In the genomic region with DNA sequence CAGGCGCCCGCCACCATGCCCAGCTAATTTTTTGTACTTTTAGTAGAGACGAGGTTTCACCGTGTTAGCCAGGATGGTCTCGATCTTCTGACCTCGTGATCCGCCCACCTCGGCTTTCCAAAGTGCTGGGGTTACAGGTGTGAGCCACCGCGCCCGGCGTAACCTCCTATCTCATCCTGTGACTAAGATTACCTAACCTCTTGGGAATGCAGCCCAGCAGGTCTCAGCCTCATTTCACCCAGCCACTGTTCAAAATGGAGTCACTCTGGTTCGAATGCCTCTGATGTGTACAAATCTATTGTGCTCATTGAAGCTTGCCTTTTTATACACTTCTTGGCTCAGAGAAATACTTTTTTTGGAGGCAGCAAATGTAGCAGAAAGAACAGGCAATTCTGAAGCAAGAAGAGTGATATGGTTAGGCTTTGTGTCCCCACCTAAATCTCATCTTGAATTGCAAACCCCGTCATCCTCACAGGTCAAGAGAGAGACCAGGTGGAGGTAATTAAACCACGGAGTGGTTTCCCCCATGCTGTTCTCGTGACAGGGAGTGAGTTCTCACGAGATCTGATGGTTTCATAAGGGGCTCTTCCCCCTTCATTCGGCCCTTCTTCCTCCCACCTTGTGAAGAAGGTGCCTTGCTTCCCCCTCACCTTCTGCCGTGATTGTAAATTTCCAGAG, we compare ENCODE assay signal across 17 cellular contexts.
DNase-seq lines count a peak whose midpoint lies in the region; ATAC-seq and TF ChIP-seq lines count a peak whose summit lies in the region.
"Had no signal": no experiment of that assay in that cellular context is flagged by ENCODE, and none has a peak within 500 bp of the region (broad histone marks: within the 10 kb centered on the region; RNA-seq: fewer than 3 reads in every experiment).

No MANE protein-coding gene starts in this region.

- H3K23ac ChIP-seq in H9 (ENCODE audit: insufficient read length, low read depth, low read length) (no peak overlapping the region), trophoblast cell (ENCODE audit: low read length) (no peak overlapping the region)

- H4K20me1 ChIP-seq in H9 (ENCODE audit: control insufficient read depth, insufficient read depth, insufficient read length) = no peaks in the 10 kb centered on the region
- H4K20me1 ChIP-seq in OCI-LY1 (ENCODE audit: insufficient read depth, low read length) = no peaks in the 10 kb centered on the region

- ATAC-seq in HG02588 (IDR thresholded peaks at IDR 0.05; ENCODE audit: unreplicated experiment) = no peak
- ATAC-seq: natural killer cell had no signal

- H3K18ac ChIP-seq in H9 (ENCODE audit: insufficient read length, low read depth, low read length) (no peak overlapping the region), trophoblast cell (ENCODE audit: low read length) (peak overlapping the region; percentile 10)

- H3K27me3 Mint-ChIP-seq in H9 (ENCODE audit: low read depth) (peaks cover 5% of the 10 kb centered on the region), chondrocyte (ENCODE audit: low read depth) (no peaks in the 10 kb centered on the region)

- H3K56ac ChIP-seq in H9 (ENCODE audit: insufficient read length, low read depth, low read length) = no peak overlapping the region

- TF ChIP-seq CTCF in H9 (conservative IDR thresholded peaks at IDR 0.05) (no peak), OCI-LY1 (IDR thresholded peaks at IDR 0.05; ENCODE audit: low read length) (no peak), chondrocyte (IDR thresholded peaks at IDR 0.05) (no peak)

- no peak overlapping the region for H2BK15ac ChIP-seq in H9 (ENCODE audit: low read depth, low read length)

- no peak overlapping the region for H2BK20ac ChIP-seq in H9 (ENCODE audit: low read depth, low read length, poor library complexity, severe bottlenecking)

- H3K79me2 ChIP-seq in H9 (ENCODE audit: insufficient read depth, low read length) = no peaks in the 10 kb centered on the region
- H3K79me2 ChIP-seq in OCI-LY1 (ENCODE audit: insufficient read depth, low read length) = no peaks in the 10 kb centered on the region
- H3K79me2 ChIP-seq in trophoblast cell (ENCODE audit: control insufficient read depth, insufficient read depth, low read length, poor library complexity) = peaks cover 4% of the 10 kb centered on the region

- H4K91ac ChIP-seq in H9 (ENCODE audit: insufficient read length, low read depth, low read length) (no peak overlapping the region), trophoblast cell (ENCODE audit: low read depth, low read length) (peak overlapping the region; percentile 87)

- H3K27me3 ChIP-seq in H9 (ENCODE audit: insufficient read depth, low read length) (no peaks in the 10 kb centered on the region), OCI-LY1 (ENCODE audit: insufficient read depth, low read length) (no peaks in the 10 kb centered on the region), trophoblast cell (ENCODE audit: insufficient read depth, low read length) (no peaks in the 10 kb centered on the region)
- H3K27me3 ChIP-seq: upper lobe of left lung had no signal

- H3K4me1 Mint-ChIP-seq in H9 (peaks cover 54% of the 10 kb centered on the region in 2 experiments), chondrocyte (ENCODE audit: low read depth) (peaks cover 70% of the 10 kb centered on the region)

- H4K12ac ChIP-seq in trophoblast cell (ENCODE audit: low read depth, low read length) = no peak overlapping the region

- H3K79me1 ChIP-seq in H9 (ENCODE audit: insufficient read depth, low read depth, low read length, poor library complexity, severe bottlenecking) (no peaks in the 10 kb centered on the region), trophoblast cell (ENCODE audit: low read length) (peaks cover 41% of the 10 kb centered on the region)

- no CpG with 5 or more reads among the region's 19 CpGs for WGBS in H9 (ENCODE audit: extremely low coverage, insufficient read length, low lambda C conversion rate)
- no CpG with 5 or more reads among the region's 19 CpGs for WGBS in trophoblast cell (ENCODE audit: extremely low coverage, insufficient coverage, insufficient read length)

- H3K4me2 ChIP-seq in H9 (ENCODE audit: insufficient read depth, insufficient read length, low read length) (no peak overlapping the region), OCI-LY1 (ENCODE audit: low read length) (peak overlapping the region; percentile 3; the same call in 1 of the 2 replicates), trophoblast cell (ENCODE audit: low read length) (no peak overlapping the region)

- peak; percentile 61 for DNase-seq in H9
- DNase-seq in chondrocyte (ENCODE audit: low spot score) = no peak
- peak; percentile 92 to 94 for DNase-seq in trophoblast cell
- no peak for DNase-seq in Ammon's horn (ENCODE audit: low spot score)
- no peak for DNase-seq in erythroblast (lab: John Stamatoyannopoulos, UW)
- no peak for DNase-seq in middle frontal gyrus (ENCODE audit: extremely low spot score, low spot score)
- DNase-seq: activated CD4-positive, alpha-beta T cell treated with anti-CD3 and anti-CD28 coated beads, Interleukin-2, amount 10 ng/mL, durations not matched to agents 7 days and 5 days; activated T-cell treated with anti-CD3 and anti-CD28 coated beads, Interleukin-2, amount 50 U/mL, for 1 hour; C1 segment of cervical spinal cord; natural killer cell; NCI-H1417; stimulated activated CD4-positive, alpha-beta T cell treated with anti-CD3 and anti-CD28 coated beads, Interleukin-2, amount 100 ng/mL, for 48 hours; upper lobe of left lung had no signal

- H3K36me3 ChIP-seq in OCI-LY1 (ENCODE audit: insufficient read depth, low read length) (no peaks in the 10 kb centered on the region), trophoblast cell (ENCODE audit: control insufficient read depth in 1 of 2, insufficient read depth in 2 of 2, low read length in 2 of 2) (no peaks in the 10 kb centered on the region)
- H3K36me3 ChIP-seq: upper lobe of left lung had no signal

- H3K9me2 ChIP-seq in OCI-LY1 (ENCODE audit: low read depth, low read length) = no peaks in the 10 kb centered on the region

- H3K4me3 Mint-ChIP-seq in H9 (no peak overlapping the region), chondrocyte (ENCODE audit: unreplicated experiment) (no peak overlapping the region)
- H3K4me3 Mint-ChIP-seq: activated CD4-positive, alpha-beta T cell treated with anti-CD3 and anti-CD28 coated beads, Interleukin-2, amount 10 ng/mL, durations not matched to agents 7 days and 5 days; activated naive CD8-positive, alpha-beta T cell; natural killer cell; T-helper 2 cell treated with Interferon-gamma antibody and Interleukin-4, amounts not matched to agents 5 μg/mL and 100 μg/mL, for 36 hours had no signal

- H2AK5ac ChIP-seq in H9 (ENCODE audit: insufficient read length, low read length) (no peak overlapping the region), trophoblast cell (ENCODE audit: low read length) (peak overlapping the region; percentile 42)

- H3K4ac ChIP-seq in H9 (ENCODE audit: low read depth, low read length) = no peak overlapping the region
- H3K4ac ChIP-seq in trophoblast cell (ENCODE audit: low read depth, low read length) = peak overlapping the region; percentile 11

- peaks cover 12% of the 10 kb centered on the region; the same call in 1 of the 2 replicates for H3K4me1 ChIP-seq in H9 (ENCODE audit: insufficient read depth, low read length)
- H3K4me1 ChIP-seq in OCI-LY1 (ENCODE audit: insufficient read depth, low read length, severe bottlenecking) = peaks cover 6% of the 10 kb centered on the region
- H3K4me1 ChIP-seq in trophoblast cell (ENCODE audit: control insufficient read depth in 1 of 2, insufficient read depth in 2 of 2, low read length in 2 of 2) = peaks cover 22 to 23% of the 10 kb centered on the region in 2 experiments
- H3K4me1 ChIP-seq: upper lobe of left lung had no signal

- TF ChIP-seq POLR2A in erythroblast (IDR thresholded peaks at IDR 0.05; ENCODE audit: low read length) = no peak

- H3T11ph ChIP-seq in H9 (ENCODE audit: low read length) = no peak overlapping the region

- H3K36me3 Mint-ChIP-seq in H9 (ENCODE audit: insufficient read depth in 1 of 3, low read depth in 3 of 3) = peaks cover 2 to 17% (median 15%) of the 10 kb centered on the region in 3 experiments; a peak in 6 of 7 replicates
- H3K36me3 Mint-ChIP-seq in chondrocyte (ENCODE audit: low read depth) = peaks cover 1% of the 10 kb centered on the region
- H3K36me3 Mint-ChIP-seq: activated naive CD8-positive, alpha-beta T cell; natural killer cell had no signal

- H2AFZ ChIP-seq in H9 (ENCODE audit: low read length) = no peak overlapping the region
- no peak overlapping the region for H2AFZ ChIP-seq in OCI-LY1 (ENCODE audit: low read length)
- no peak overlapping the region for H2AFZ ChIP-seq in trophoblast cell (ENCODE audit: insufficient read depth, low read length, poor library complexity)

- peaks cover 9 to 15% of the 10 kb centered on the region in 2 experiments; a peak in 4 of 5 replicates for H3K9me3 Mint-ChIP-seq in H9
- H3K9me3 Mint-ChIP-seq in chondrocyte (ENCODE audit: low read depth) = no peaks in the 10 kb centered on the region
- H3K9me3 Mint-ChIP-seq: activated CD4-positive, alpha-beta T cell treated with anti-CD3 and anti-CD28 coated beads, Interleukin-2, amount 10 ng/mL, durations not matched to agents 7 days and 5 days; natural killer cell; T-helper 2 cell treated with Interferon-gamma antibody and Interleukin-4, amounts not matched to agents 5 μg/mL and 100 μg/mL, for 36 hours had no signal

- H3K4me3 ChIP-seq in OCI-LY1 (ENCODE audit: low read depth, low read length, poor library complexity, severe bottlenecking) (peak overlapping the region; percentile 21), trophoblast cell (ENCODE audit: low read depth, low read length) (no peak overlapping the region)
- H3K4me3 ChIP-seq: upper lobe of left lung had no signal

- H2BK12ac ChIP-seq in H9 (ENCODE audit: insufficient read length, low read depth, low read length) (no peak overlapping the region), trophoblast cell (ENCODE audit: low read length) (peak overlapping the region; percentile 78)

- H2BK5ac ChIP-seq in H9 (ENCODE audit: insufficient read length, low read length) = no peak overlapping the region
- H2BK5ac ChIP-seq in trophoblast cell (ENCODE audit: low read depth, low read length, poor library complexity) = peak overlapping the region; percentile 85

- H3K9ac ChIP-seq in H9 (ENCODE audit: extremely low read depth, insufficient read length, low read length) (no peak overlapping the region), OCI-LY1 (ENCODE audit: low read length) (no peak overlapping the region), trophoblast cell (ENCODE audit: low read length) (no peak overlapping the region)

- H3F3A ChIP-seq in OCI-LY1 (ENCODE audit: insufficient read depth, low read length) = no peaks in the 10 kb centered on the region

- no peak overlapping the region for H4K8ac ChIP-seq in H9 (replicated peaks; ENCODE audit: insufficient read length, low read depth, low read length)
- H4K8ac ChIP-seq in trophoblast cell (ENCODE audit: low read depth, low read length) = peak overlapping the region; percentile 55

- H2BK120ac ChIP-seq in H9 (ENCODE audit: low read depth, low read length, poor library complexity, severe bottlenecking) (no peak overlapping the region), trophoblast cell (ENCODE audit: insufficient read depth, low read length, poor library complexity) (peak overlapping the region; percentile 85)

- H3K14ac ChIP-seq in H9 (ENCODE audit: insufficient read depth, low read length) (no peak overlapping the region), trophoblast cell (ENCODE audit: low read length) (peak overlapping the region; percentile 52)

- no peaks in the 10 kb centered on the region for H3K9me3 ChIP-seq in H9 (ENCODE audit: control insufficient read depth, low read depth, low read length)
- H3K9me3 ChIP-seq in OCI-LY1 (ENCODE audit: low read length) = no peaks in the 10 kb centered on the region
- no peaks in the 10 kb centered on the region for H3K9me3 ChIP-seq in trophoblast cell (ENCODE audit: insufficient read depth, low read depth, low read length)
- H3K9me3 ChIP-seq: upper lobe of left lung had no signal

- H3K23me2 ChIP-seq in H9 (ENCODE audit: insufficient read length, low read depth, low read length, poor library complexity, severe bottlenecking) = no peaks in the 10 kb centered on the region

- H3K27ac ChIP-seq in H9 (ENCODE audit: insufficient read length, low read depth, low read length) = no peak overlapping the region
- no peak overlapping the region for H3K27ac ChIP-seq in OCI-LY1 (ENCODE audit: low read depth, low read length, poor library complexity, severe bottlenecking)
- H3K27ac ChIP-seq in trophoblast cell (ENCODE audit: low read depth, low read length) = peak overlapping the region; percentile 65
- H3K27ac ChIP-seq: upper lobe of left lung had no signal

- H4K5ac ChIP-seq in H9 (ENCODE audit: insufficient read length, low read depth, low read length) = no peak overlapping the region

- peak overlapping the region in 1 of 3 experiments; percentile 57; a peak in 2 of 7 replicates for H3K27ac Mint-ChIP-seq in H9
- H3K27ac Mint-ChIP-seq in chondrocyte (ENCODE audit: unreplicated experiment) = peak overlapping the region; percentile 91
- H3K27ac Mint-ChIP-seq: activated CD4-positive, alpha-beta T cell treated with anti-CD3 and anti-CD28 coated beads, Interleukin-2, amount 10 ng/mL, durations not matched to agents 7 days and 5 days; activated naive CD8-positive, alpha-beta T cell; natural killer cell; T-helper 2 cell treated with Interferon-gamma antibody and Interleukin-4, amounts not matched to agents 5 μg/mL and 100 μg/mL, for 36 hours had no signal

Comparison
In these comparisons a context has a peak if more than half of its experiments do, and no peak if none do; other contexts are left out.
1. DNase-seq: peak in H9 (single experiment) and trophoblast cell (2 of 2); none in chondrocyte (single experiment), Ammon's horn (single experiment), erythroblast (0 of 2) and middle frontal gyrus (single experiment).